Comparison of ENCODE assay signal across 9 cellular contexts in genomic region chr2:112724611-112725525, GRCh38. TPM values are rescaled to one million over a fixed set of nuclear protein-coding genes. Genes with fewer than 3 reads are reported as not detected.
A peak's percentile ranks its signal among the peaks of the same experiment; 100 is the strongest.
DNase-seq lines count a peak whose midpoint lies in the region; ATAC-seq and TF ChIP-seq lines count a peak whose summit lies in the region.
"Had no signal": no experiment of that assay in that cellular context is flagged by ENCODE, and none has a peak within 500 bp of the region (broad histone marks: within the 10 kb centered on the region; RNA-seq: fewer than 3 reads in every experiment).

No MANE protein-coding gene starts in this region.

- TF ChIP-seq CTCF in Panc1 (IDR thresholded peaks at IDR 0.05) (peak; percentile 79), foreskin keratinocyte (conservative IDR thresholded peaks at IDR 0.05) (peak; percentile 58)

- H3K9me2 ChIP-seq in GM23248 (ENCODE audit: insufficient read depth): no peaks in the 10 kb centered on the region

- no peak overlapping the region for H3K4me3 ChIP-seq in GM23248
- no peak overlapping the region for H3K4me3 ChIP-seq in Panc1 (ENCODE audit: low read depth in 2 of 2, low read length in 2 of 2)

- POLR2A ChIA-PET in Panc1 (lab: Charles Lee): no interaction called here

- H3K9me3 ChIP-seq in GM23248 (ENCODE audit: low read depth) (no peaks in the 10 kb centered on the region), Panc1 (ENCODE audit: control insufficient read depth, insufficient read depth, low read depth, low read length) (no peaks in the 10 kb centered on the region)

- intact Hi-C loops in Panc1 (cut with micrococcal nuclease; ENCODE audit: unreplicated experiment): no loop called here

- no TSS peak for BruUV-seq in Panc1 (replicated peaks; lab: Mats Ljungman, UMichigan)

- H3K36me3 ChIP-seq in GM23248 (ENCODE audit: low read depth): no peaks in the 10 kb centered on the region
- H3K36me3 ChIP-seq in Panc1 (ENCODE audit: control insufficient read depth, insufficient read depth, low read length): no peaks in the 10 kb centered on the region

- H3K4me2 ChIP-seq in GM23248 (ENCODE audit: unreplicated experiment): no peak overlapping the region

- no peak overlapping the region for H3K27ac ChIP-seq in GM23248
- no peak overlapping the region for H3K27ac ChIP-seq in Panc1 (ENCODE audit: low read length)
- H3K27ac ChIP-seq in foreskin keratinocyte: no peak overlapping the region
- no peak overlapping the region for H3K27ac ChIP-seq in caudate nucleus (ENCODE audit: low read depth, low read length)

- no peaks in the 10 kb centered on the region for H3F3A ChIP-seq in GM23248 (ENCODE audit: insufficient read depth)

- H3K9ac ChIP-seq in GM23248: no peak overlapping the region

- DNase-seq in AML-193 (lab: John Stamatoyannopoulos, UW): peak; percentile 37 to 44
- peak; percentile 34 for DNase-seq in GM23248
- DNase-seq in Panc1 (ENCODE audit: low read depth, low spot score): no peak
- no peak for DNase-seq in foreskin keratinocyte
- no peak for DNase-seq in G401 (ENCODE audit: low spot score)
- no peak for DNase-seq in caudate nucleus (lab: John Stamatoyannopoulos, UW)
- DNase-seq in activated CD4-positive, CD25-positive, alpha-beta regulatory T cell treated with anti-CD3 and anti-CD28 coated beads, Interleukin-2, amount 50 U/mL, for 72 hours: no peak
- no peak for DNase-seq in NCI-H748 treated with DMSO at 0.1 percent for 48 hours (lab: John Stamatoyannopoulos, UW)
- DNase-seq: trophoblast cell had no signal

- no peak overlapping the region for H2AFZ ChIP-seq in GM23248

- no peaks in the 10 kb centered on the region for H3K4me1 ChIP-seq in GM23248 (ENCODE audit: insufficient read depth)
- H3K4me1 ChIP-seq in Panc1 (ENCODE audit: control insufficient read depth, insufficient read depth, low read length): peaks cover 4% of the 10 kb centered on the region; the same call in 1 of the 2 replicates
- peaks cover 2% of the 10 kb centered on the region for H3K4me1 ChIP-seq in foreskin keratinocyte

- ATAC-seq in Panc1 (peak; percentile 75), foreskin keratinocyte (no peak)

- CTCF ChIA-PET in Panc1 (lab: Charles Lee): interaction anchor here (0.7 to 5.2 kb wide), 5 partner anchors 40 to 125 kb away, joined by 3 to 38 read pairs (median 5); no protein-coding TSS in a partner anchor

- in situ Hi-C loops in GM23248 (cut with MboI) (loop anchor here (5.0 kb wide), 1 partner anchor 118 kb away; no protein-coding TSS in a partner anchor), Panc1 (cut with HindIII; ENCODE audit: low pct_unique_long_range_greater_than_20kb, low sequenced_read_pairs) (no loop called here), G401 (cut with HindIII; ENCODE audit: low sequenced_read_pairs) (no loop called here)

- 83 to 87% methylated on average over 21 of the region's 21 CpGs for WGBS in GM23248 (ENCODE audit: low coverage in 1 of 2, low lambda C conversion rate in 2 of 2, missing lambda C conversion rate in 2 of 2), 2 experiments

- H3K27me3 ChIP-seq in GM23248 (replicated peaks; ENCODE audit: insufficient read depth) (no peaks in the 10 kb centered on the region), Panc1 (ENCODE audit: control insufficient read depth, insufficient read depth, low read length) (no peaks in the 10 kb centered on the region), foreskin keratinocyte (no peaks in the 10 kb centered on the region)

- no peaks in the 10 kb centered on the region for H4K20me1 ChIP-seq in GM23248 (ENCODE audit: insufficient read depth)

- H3K79me2 ChIP-seq in GM23248 (ENCODE audit: insufficient read depth): no peaks in the 10 kb centered on the region

RNA-seq across cellular contexts. Expression of gene NT5DC4, which starts 4.0 kb away (rescaled TPM):
- total RNA-seq in GM23248 (2014; rRNA removed; shearing (Covaris generic)): not detected in 2 replicates
- polyA plus RNA-seq in GM23248 (2016; fragmentation: Nextera tagmentation; extraction: Ambion mirVana) (not detected in 2 replicates), foreskin keratinocyte (0.01 TPM in 1 of 2 replicates, not detected in the other)
- total RNA-seq in Panc1 (2021; ENCODE audit: unreplicated experiment) (not detected), foreskin keratinocyte (0.07 TPM in 1 of 2 replicates, not detected in the other)
- polyA plus RNA-seq in Panc1 (2012; ENCODE audit: insufficient read length): not detected
- total RNA-seq in G401 (2014; rRNA removed; shearing (Covaris generic)): not detected in 2 replicates

RNA-seq across cellular contexts. Expression of gene CKAP2L, which starts 39.5 kb away (rescaled TPM):
- 5.2 and 6.6 TPM in 2 replicates for total RNA-seq in GM23248 (2014; rRNA removed; shearing (Covaris generic))
- polyA plus RNA-seq in GM23248 (2016; fragmentation: Nextera tagmentation; extraction: Ambion mirVana) (9.0 and 10.9 TPM in 2 replicates), foreskin keratinocyte (9.2 and 13.4 TPM in 2 replicates)
- total RNA-seq in Panc1 (2021; ENCODE audit: unreplicated experiment) (27.0 TPM), foreskin keratinocyte (30.1 and 40.8 TPM in 2 replicates)
- polyA plus RNA-seq in Panc1 (2012; ENCODE audit: insufficient read length): 3.9 TPM
- 6.5 and 7.7 TPM in 2 replicates for total RNA-seq in G401 (2014; rRNA removed; shearing (Covaris generic))

RNA-seq across cellular contexts. Expression of gene IL1A, which starts 59.4 kb away (rescaled TPM):
- total RNA-seq in GM23248 (2014; rRNA removed; shearing (Covaris generic)): 0.54 TPM in 1 of 2 replicates, not detected in the other
- polyA plus RNA-seq in GM23248 (2016; fragmentation: Nextera tagmentation; extraction: Ambion mirVana) (0.14 TPM in 1 of 2 replicates, not detected in the other), foreskin keratinocyte (156 and 231 TPM in 2 replicates)
- total RNA-seq in Panc1 (2021; ENCODE audit: unreplicated experiment) (not detected), foreskin keratinocyte (263 and 311 TPM in 2 replicates)
- polyA plus RNA-seq in Panc1 (2012; ENCODE audit: insufficient read length): not detected
- not detected in 2 replicates for total RNA-seq in G401 (2014; rRNA removed; shearing (Covaris generic))

Comparison
In these comparisons a context has a peak if more than half of its experiments do, and no peak if none do; other contexts are left out.
1. DNase-seq: peak in AML-193 (2 of 2) and GM23248 (single experiment); none in Panc1 (single experiment), foreskin keratinocyte (0 of 2), G401 (single experiment), caudate nucleus (0 of 61), activated CD4-positive, CD25-positive, alpha-beta regulatory T cell treated with anti-CD3 and anti-CD28 coated beads, Interleukin-2, amount 50 U/mL, for 72 hours (single experiment) and NCI-H748 treated with DMSO at 0.1 percent for 48 hours (single experiment).
2. RNA of gene IL1A, which starts 59.4 kb away (total RNA-seq): 263 to 311 TPM in foreskin keratinocyte; 0.54 TPM in GM23248, not detected in Panc1 (single experiment) and not detected in G401; every median in the first group is over 100 times any median in the second.